1 cellular context compared by ENCODE assay signal in genomic region chr7:87345166-87345927, GRCh38.
TF ChIP-seq lines count a peak whose summit lies in the region.

TSS of gene CROT (plus strand) at chr7:87345664. CDS start at chr7:87349069, 3,405 bp downstream.

TF ChIP-seq in HepG2, 621 proteins besides CTCF, POLR2A, EP300 and RAD21 (continued from another document and continues in another):
- TF ChIP-seq HMGA1 (CRISPR knock-in tag; conservative IDR thresholded peaks at IDR 0.05), result no peak
- no peak for TF ChIP-seq SOX5 (CRISPR knock-in tag; IDR thresholded peaks at IDR 0.05; ENCODE audit: borderline replicate concordance)
- TF ChIP-seq ZFP91 (CRISPR knock-in tag; IDR thresholded peaks at IDR 0.05; ENCODE audit: borderline replicate concordance), result peak; percentile 75; the same call in 1 of the 2 replicates
- 0 out of 2 replicates have a peak, but pooled peaks have one; percentile 54 for TF ChIP-seq HINFP (CRISPR knock-in tag; IDR thresholded peaks at IDR 0.05; ENCODE audit: low read depth)
- no peak for TF ChIP-seq SIX1 (CRISPR knock-in tag; IDR thresholded peaks at IDR 0.05; ENCODE audit: borderline replicate concordance)
- TF ChIP-seq ZNF777 (CRISPR knock-in tag; IDR thresholded peaks at IDR 0.05), result no peak; the same call in 1 of the 2 replicates
- TF ChIP-seq HNRNPH1 (optimal IDR thresholded peaks at IDR 0.05; ENCODE audit: low read depth, low read length), result no peak
- no peak for TF ChIP-seq PRDM4 (CRISPR knock-in tag; IDR thresholded peaks at IDR 0.05; ENCODE audit: borderline replicate concordance)
- TF ChIP-seq SIN3B (IDR thresholded peaks at IDR 0.05; ENCODE audit: low read length), result no peak
- TF ChIP-seq KLF11 (CRISPR knock-in tag; IDR thresholded peaks at IDR 0.05), result no peak
- no peak for TF ChIP-seq CHD4 (IDR thresholded peaks at IDR 0.05; ENCODE audit: borderline replicate concordance, low read length)
- peak; percentile 75 for TF ChIP-seq CBX5 (CRISPR knock-in tag; IDR thresholded peaks at IDR 0.05; ENCODE audit: borderline replicate concordance)
- TF ChIP-seq IKZF4 (CRISPR knock-in tag; IDR thresholded peaks at IDR 0.05; ENCODE audit: borderline replicate concordance, low read depth, not compliant biosample characterization), result no peak
- no peak; the same call in 1 of the 2 replicates for TF ChIP-seq ZNF558 (CRISPR knock-in tag; IDR thresholded peaks at IDR 0.05; ENCODE audit: borderline replicate concordance)
- peak; percentile 84 for TF ChIP-seq RBFOX2 (IDR thresholded peaks at IDR 0.05; ENCODE audit: low read depth, low read length)
- TF ChIP-seq DR1 (CRISPR knock-in tag; IDR thresholded peaks at IDR 0.05), result peak; percentile 86
- TF ChIP-seq ZNF749 (CRISPR knock-in tag; IDR thresholded peaks at IDR 0.05; ENCODE audit: borderline replicate concordance), result no peak; the same call in 1 of the 2 replicates
- TF ChIP-seq ZNF296 (CRISPR knock-in tag; conservative IDR thresholded peaks at IDR 0.05), result no peak
- peak in 1 of 2 experiments; percentile 91; a peak in 2 of 4 replicates for TF ChIP-seq KLF16 (CRISPR knock-in tag; IDR thresholded peaks at IDR 0.05)
- peak; percentile 75; the same call in 1 of the 2 replicates for TF ChIP-seq MYC (CRISPR knock-in tag; IDR thresholded peaks at IDR 0.05; ENCODE audit: borderline replicate concordance)
- peak; percentile 88; the same call in 1 of the 2 replicates for TF ChIP-seq NFKB2 (CRISPR knock-in tag; IDR thresholded peaks at IDR 0.05; ENCODE audit: borderline replicate concordance)
- no peak for TF ChIP-seq MBD4 (IDR thresholded peaks at IDR 0.05; ENCODE audit: borderline replicate concordance, low read length)
- no peak for TF ChIP-seq CREBL2 (CRISPR knock-in tag; IDR thresholded peaks at IDR 0.05; ENCODE audit: borderline replicate concordance)
- no peak; the same call in 1 of the 2 replicates for TF ChIP-seq ETV6 (CRISPR knock-in tag; conservative IDR thresholded peaks at IDR 0.05)
- TF ChIP-seq IRF2 (CRISPR knock-in tag; IDR thresholded peaks at IDR 0.05), result no peak; the same call in 1 of the 2 replicates
- peak; percentile 52 for TF ChIP-seq ZNF580 (CRISPR knock-in tag; IDR thresholded peaks at IDR 0.05; ENCODE audit: borderline replicate concordance, low read depth)
- TF ChIP-seq GZF1 (CRISPR knock-in tag; IDR thresholded peaks at IDR 0.05), result no peak
- no peak for TF ChIP-seq ZNF30 (CRISPR knock-in tag; IDR thresholded peaks at IDR 0.05)
- TF ChIP-seq ZNF512 (CRISPR knock-in tag; IDR thresholded peaks at IDR 0.05), result 0 out of 2 replicates have a peak, but pooled peaks have one; percentile 48
- peak; percentile 88 for TF ChIP-seq KDM2A (CRISPR knock-in tag; IDR thresholded peaks at IDR 0.05; ENCODE audit: borderline replicate concordance, low read depth)
- 0 out of 2 replicates have a peak, but pooled peaks have one; percentile 10 for TF ChIP-seq ZNF138 (CRISPR knock-in tag; IDR thresholded peaks at IDR 0.05; ENCODE audit: low read depth)
- TF ChIP-seq ZNF33B (CRISPR knock-in tag; IDR thresholded peaks at IDR 0.05), result peak; percentile 62; the same call in 1 of the 2 replicates
- TF ChIP-seq TARDBP (CRISPR knock-in tag; IDR thresholded peaks at IDR 0.05), result peak; percentile 67
- no peak for TF ChIP-seq KLF12 (CRISPR knock-in tag; IDR thresholded peaks at IDR 0.05; ENCODE audit: borderline replicate concordance)
- TF ChIP-seq ZNF607 (CRISPR knock-in tag; IDR thresholded peaks at IDR 0.05; ENCODE audit: borderline replicate concordance), result peak; percentile 85; the same call in 1 of the 2 replicates
- TF ChIP-seq ZFP36L1 (CRISPR knock-in tag; IDR thresholded peaks at IDR 0.05), result peak; percentile 94
- no peak for TF ChIP-seq HOXA9 (CRISPR knock-in tag; IDR thresholded peaks at IDR 0.05; ENCODE audit: borderline replicate concordance)
- TF ChIP-seq REST (IDR thresholded peaks at IDR 0.05; ENCODE audit: borderline replicate concordance in 1 of 2, low read depth in 1 of 2, low read length in 2 of 2), result no peak; a peak in 1 of 4 replicates
- no peak for TF ChIP-seq MAFK (conservative IDR thresholded peaks at IDR 0.05 in 1 of 2, IDR thresholded peaks at IDR 0.05 in 1 of 2; ENCODE audit: low read length in 2 of 2)
- no peak for TF ChIP-seq ZNF484 (CRISPR knock-in tag; IDR thresholded peaks at IDR 0.05; ENCODE audit: borderline replicate concordance, low read depth)
- no peak for TF ChIP-seq ZNF646 (CRISPR knock-in tag; IDR thresholded peaks at IDR 0.05)
